In genomic region chrX:138026211-138026610, GRCh38 we compare ENCODE assay signal across 9 cellular contexts.
A peak's percentile ranks its signal among the peaks of the same experiment; 100 is the strongest.
DNase-seq lines count a peak whose midpoint lies in the region; ATAC-seq, FAIRE-seq and TF ChIP-seq lines count a peak whose summit lies in the region.
"Had no signal": no experiment of that assay in that cellular context is flagged by ENCODE, and none has a peak within 500 bp of the region (broad histone marks: within the 10 kb centered on the region; RNA-seq: fewer than 3 reads in every experiment).

No MANE protein-coding gene starts in this region.

- H3K4me3 Mint-ChIP-seq in chondrocyte (ENCODE audit: unreplicated experiment): no peak overlapping the region
- H3K4me3 Mint-ChIP-seq: activated B cell treated with CpG ODN at 0.5 μM for 24 hours had no signal

- DNase-seq in A673 (ENCODE audit: low spot score) (peak; percentile 44), LNCaP clone FGC (ENCODE audit: low read depth) (no peak), chondrocyte (ENCODE audit: low spot score) (no peak), testis (no peak), small intestine (no peak), islet precursor cell (no peak), transverse colon (no peak)
- DNase-seq: activated B cell treated with CpG ODN at 0.5 μM for 24 hours had no signal

- H3K4me3 ChIP-seq in A673 (ENCODE audit: low read depth, low read length, poor library complexity, severe bottlenecking): no peak overlapping the region
- no peak overlapping the region for H3K4me3 ChIP-seq in LNCaP clone FGC (ENCODE audit: low read depth, low read length)
- H3K4me3 ChIP-seq in testis: no peak overlapping the region
- no peak overlapping the region for H3K4me3 ChIP-seq in small intestine (ENCODE audit: low read depth in 1 of 2, low read length in 2 of 2)
- H3K4me3 ChIP-seq in transverse colon: no peak overlapping the region

- peak; percentile 89 for ATAC-seq in GM18868 (IDR thresholded peaks at IDR 0.05; ENCODE audit: unreplicated experiment)

- H3K9me3 Mint-ChIP-seq in chondrocyte (ENCODE audit: low read depth): peaks cover 7% of the 10 kb centered on the region
- H3K9me3 Mint-ChIP-seq: activated B cell treated with CpG ODN at 0.5 μM for 24 hours had no signal

- no peaks in the 10 kb centered on the region for H3K4me1 Mint-ChIP-seq in chondrocyte (ENCODE audit: low read depth)
- H3K4me1 Mint-ChIP-seq: activated B cell treated with CpG ODN at 0.5 μM for 24 hours had no signal

- TF ChIP-seq POLR2A in testis (IDR thresholded peaks at IDR 0.05) (no peak), transverse colon (IDR thresholded peaks at IDR 0.05) (no peak)

- H3K36me3 Mint-ChIP-seq in chondrocyte (ENCODE audit: low read depth): no peaks in the 10 kb centered on the region

- BruUV-seq in A673 (replicated peaks; lab: Mats Ljungman, UMichigan): no TSS peak

- 83% methylated on average over 1 of the region's 1 CpG; no CpG with 5 or more reads in 1 of the 2 donors for WGBS in testis, 2 donors
- WGBS in small intestine, 3 donors: 54 to 78% (median 63%) methylated on average over 1 of the region's 1 CpG
- WGBS in transverse colon (ENCODE audit: low coverage in 1 of 2), 2 donors: 56% methylated on average over 1 of the region's 1 CpG; no CpG with 5 or more reads in 1 of the 2 donors

- H3K27ac ChIP-seq in A673 (ENCODE audit: low read depth, low read length, poor library complexity, severe bottlenecking) (no peak overlapping the region), testis (no peak overlapping the region), small intestine (ENCODE audit: low read depth in 1 of 2, low read length in 1 of 2) (no peak overlapping the region), transverse colon (no peak overlapping the region)

- H3K36me3 ChIP-seq in A673 (ENCODE audit: insufficient read depth, low read length, poor library complexity, severe bottlenecking) (no peaks in the 10 kb centered on the region), testis (ENCODE audit: low read depth, missing control alignments) (no peaks in the 10 kb centered on the region), small intestine (ENCODE audit: control insufficient read depth in 2 of 2, insufficient read depth in 2 of 2, low read length in 2 of 2) (no peaks in the 10 kb centered on the region), transverse colon (no peaks in the 10 kb centered on the region)

- CTCF ChIA-PET in A673 (lab: Charles Lee): no interaction called here

- no peak overlapping the region for H3K27ac Mint-ChIP-seq in chondrocyte (ENCODE audit: unreplicated experiment)
- H3K27ac Mint-ChIP-seq: activated B cell treated with CpG ODN at 0.5 μM for 24 hours had no signal

- H3K27me3 ChIP-seq in A673 (replicated peaks; ENCODE audit: insufficient read depth, low read depth, low read length, poor library complexity): no peaks in the 10 kb centered on the region
- H3K27me3 ChIP-seq in testis: no peaks in the 10 kb centered on the region
- no peaks in the 10 kb centered on the region for H3K27me3 ChIP-seq in small intestine (ENCODE audit: control insufficient read depth in 2 of 2, insufficient read depth in 2 of 2, low read length in 2 of 2)
- H3K27me3 ChIP-seq in transverse colon: no peaks in the 10 kb centered on the region

- POLR2A ChIA-PET in A673 (lab: Charles Lee; ENCODE audit: low non-redundant PET): no interaction called here

- FAIRE-seq in small intestine (lab: Jason Lieb, UNC): no peak

- H3K9me3 ChIP-seq in A673 (ENCODE audit: low read depth, low read length, poor library complexity, severe bottlenecking) (no peaks in the 10 kb centered on the region), testis (no peaks in the 10 kb centered on the region), small intestine (ENCODE audit: control insufficient read depth, low read depth) (no peaks in the 10 kb centered on the region), transverse colon (no peaks in the 10 kb centered on the region)

- TF ChIP-seq CTCF in A673 (conservative IDR thresholded peaks at IDR 0.05; ENCODE audit: low read depth, low read length): peak; percentile 66
- peak; percentile 50 for TF ChIP-seq CTCF in LNCaP clone FGC (IDR thresholded peaks at IDR 0.05; ENCODE audit: control insufficient read depth, extremely low read depth, insufficient read depth)
- TF ChIP-seq CTCF in chondrocyte (IDR thresholded peaks at IDR 0.05): peak; percentile 51
- peak in 1 of 3 experiments; percentile 9 for TF ChIP-seq CTCF in testis (IDR thresholded peaks at IDR 0.05)
- peak in 2 of 5 experiments; percentile 13 to 24 for TF ChIP-seq CTCF in transverse colon (IDR thresholded peaks at IDR 0.05)

- H3K4me1 ChIP-seq in A673 (ENCODE audit: insufficient read depth, low read length, poor library complexity, severe bottlenecking) (no peaks in the 10 kb centered on the region), testis (no peaks in the 10 kb centered on the region), small intestine (ENCODE audit: control insufficient read depth in 2 of 2, insufficient read depth in 1 of 2, low read depth in 1 of 2, low read length in 1 of 2) (no peaks in the 10 kb centered on the region), transverse colon (no peaks in the 10 kb centered on the region)

- TF ChIP-seq EP300 in transverse colon (IDR thresholded peaks at IDR 0.05; ENCODE audit: low read depth): no peak

- no peaks in the 10 kb centered on the region for H3K27me3 Mint-ChIP-seq in chondrocyte (ENCODE audit: low read depth)
- H3K27me3 Mint-ChIP-seq: activated B cell treated with CpG ODN at 0.5 μM for 24 hours had no signal

- intact Hi-C loops in A673 (cut with micrococcal nuclease; ENCODE audit: unreplicated experiment) (no loop called here), testis (cut with DNase I; ENCODE audit: low total_unique reads) (no loop called here), transverse colon (cut with DNase I; ENCODE audit: low total_unique reads) (no loop called here)

- in situ Hi-C loops in transverse colon (cut with MboI; ENCODE audit: low pct_ligation_motif_present in 1 of 4, low pct_unique_long_range_greater_than_20kb in 1 of 4, low sequenced_read_pairs in 3 of 4): no loop called here
